Comparison of ENCODE assay signal across 8 cellular contexts in the genomic region with DNA sequence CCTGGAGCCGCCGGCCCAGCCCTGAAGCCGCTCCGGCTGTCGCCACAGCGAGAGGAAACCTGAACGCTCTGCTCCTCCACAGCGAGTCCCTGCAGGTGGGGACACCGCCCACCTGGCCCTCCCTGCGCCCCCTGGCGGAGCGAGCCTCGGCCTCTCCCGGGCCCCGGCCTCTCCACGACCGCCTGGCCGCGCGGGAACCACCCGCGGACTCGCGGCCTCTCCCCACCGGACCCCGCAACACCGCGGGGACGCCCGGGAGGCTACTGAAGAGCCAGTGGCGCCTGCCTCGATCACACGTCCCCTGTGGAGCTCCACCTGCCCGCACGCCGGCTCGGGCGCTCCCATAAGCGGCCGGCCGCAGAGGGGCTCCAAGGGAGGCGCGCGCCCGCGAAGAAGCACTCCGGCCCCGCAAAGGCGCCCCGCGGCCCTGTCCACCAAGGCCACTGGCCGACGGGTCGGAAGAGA.
A peak's percentile ranks its signal among the peaks of the same experiment; 100 is the strongest.
DNase-seq lines count a peak whose midpoint lies in the region; ATAC-seq and TF ChIP-seq lines count a peak whose summit lies in the region.

No MANE protein-coding gene starts in this region.

- WGBS in heart right ventricle, 2 donors, result 8 to 9% methylated on average over 54 of the region's 54 CpGs

- CTCF ChIA-PET in activated naive CD4-positive, alpha-beta T cell treated with anti-CD3 and anti-CD28 coated beads, Interleukin-2, amount 10 ng/mL, durations not matched to agents 7 days and 5 days (lab: Charles Lee), result interaction anchor here (0.8 to 3.9 kb wide), 19 partner anchors 10 to 201 kb away, joined by 3 to 31 read pairs (median 4); a partner anchor contains a TSS

- no peaks in the 10 kb centered on the region for H3K36me3 Mint-ChIP-seq in activated naive CD4-positive, alpha-beta T cell treated with anti-CD3 and anti-CD28 coated beads, Interleukin-2, amount 10 ng/mL, durations not matched to agents 7 days and 5 days

- TF ChIP-seq POLR2A in gastrocnemius medialis (IDR thresholded peaks at IDR 0.05), result no peak

- peaks cover 12% of the 10 kb centered on the region for H3K27me3 Mint-ChIP-seq in activated naive CD4-positive, alpha-beta T cell treated with anti-CD3 and anti-CD28 coated beads, Interleukin-2, amount 10 ng/mL, durations not matched to agents 7 days and 5 days

- H3K27ac Mint-ChIP-seq in activated naive CD4-positive, alpha-beta T cell treated with anti-CD3 and anti-CD28 coated beads, Interleukin-2, amount 10 ng/mL, durations not matched to agents 7 days and 5 days, result peak overlapping the region; percentile 90

- peak overlapping the region; percentile 34 for H3K4me3 ChIP-seq in HAP-1
- no peak overlapping the region for H3K4me3 ChIP-seq in RWPE2 (ENCODE audit: severe bottlenecking)
- H3K4me3 ChIP-seq in heart right ventricle, result peak overlapping the region; percentile 16 to 61 (median 48)
- peak overlapping the region in 1 of 4 donors; percentile 24 for H3K4me3 ChIP-seq in gastrocnemius medialis

- no peaks in the 10 kb centered on the region for H3K9me3 Mint-ChIP-seq in activated naive CD4-positive, alpha-beta T cell treated with anti-CD3 and anti-CD28 coated beads, Interleukin-2, amount 10 ng/mL, durations not matched to agents 7 days and 5 days

- DNase-seq in HAP-1 (ENCODE audit: low spot score in 2 of 2) (peak; percentile 43 to 88), RWPE2 (ENCODE audit: low spot score) (no peak), heart right ventricle (peak; percentile 46 to 77), gastrocnemius medialis (no peak), DMS 273 treated with DMSO at 0.1 percent for 48 hours (lab: John Stamatoyannopoulos, UW) (no peak)
- peak; percentile 89 for DNase-seq in activated naive CD4-positive, alpha-beta T cell treated with anti-CD3 and anti-CD28 coated beads, Interleukin-2, amount 10 ng/mL, durations not matched to agents 7 days and 5 days

- TF ChIP-seq CTCF in 22Rv1 (IDR thresholded peaks at IDR 0.05) (peak; percentile 99), RWPE2 (IDR thresholded peaks at IDR 0.05; ENCODE audit: poor library complexity, severe bottlenecking) (peak; percentile 76), heart right ventricle (IDR thresholded peaks at IDR 0.05) (peak; percentile 62 to 88 (median 79)), gastrocnemius medialis (IDR thresholded peaks at IDR 0.05 in 4 of 5, conservative IDR thresholded peaks at IDR 0.05 in 1 of 5) (peak in 4 of 5 experiments; percentile 46 to 50 (median 48))

- intact Hi-C loops in heart right ventricle (cut with DNase I), result loop anchor here in 7 of 10 donors (1.0 to 10.0 kb wide), 5 partner anchors 91 to 196 kb away; a partner anchor contains a TSS
- intact Hi-C loops in gastrocnemius medialis (cut with DNase I; ENCODE audit: low total_unique reads), result no loop called here

- H3K9me3 ChIP-seq in HAP-1, result no peaks in the 10 kb centered on the region
- no peaks in the 10 kb centered on the region for H3K9me3 ChIP-seq in RWPE2 (ENCODE audit: severe bottlenecking)
- H3K9me3 ChIP-seq in heart right ventricle, result no peaks in the 10 kb centered on the region
- H3K9me3 ChIP-seq in gastrocnemius medialis, result no peaks in the 10 kb centered on the region

- H3K4me1 ChIP-seq in HAP-1 (peaks cover 2% of the 10 kb centered on the region; the same call in 1 of the 2 replicates), RWPE2 (ENCODE audit: insufficient read depth, poor library complexity, severe bottlenecking) (no peaks in the 10 kb centered on the region), heart right ventricle (peaks cover 0 to 35% (median 23%) of the 10 kb centered on the region in 9 donors), gastrocnemius medialis (no peaks in the 10 kb centered on the region)

- H3K27me3 ChIP-seq in HAP-1 (ENCODE audit: low read depth) (peaks cover 7% of the 10 kb centered on the region), RWPE2 (ENCODE audit: insufficient read depth, poor library complexity, severe bottlenecking) (peaks cover 50% of the 10 kb centered on the region), heart right ventricle (peaks cover 0 to 60% (median 3%) of the 10 kb centered on the region in 7 donors), gastrocnemius medialis (no peaks in the 10 kb centered on the region)

- H3K4me1 Mint-ChIP-seq in activated naive CD4-positive, alpha-beta T cell treated with anti-CD3 and anti-CD28 coated beads, Interleukin-2, amount 10 ng/mL, durations not matched to agents 7 days and 5 days, result peaks cover 48% of the 10 kb centered on the region

- peak overlapping the region; percentile 49 for H3K4me3 Mint-ChIP-seq in activated naive CD4-positive, alpha-beta T cell treated with anti-CD3 and anti-CD28 coated beads, Interleukin-2, amount 10 ng/mL, durations not matched to agents 7 days and 5 days

- H3K36me3 ChIP-seq in HAP-1 (replicated peaks) (no peaks in the 10 kb centered on the region), RWPE2 (ENCODE audit: low read depth) (no peaks in the 10 kb centered on the region), heart right ventricle (no peaks in the 10 kb centered on the region), gastrocnemius medialis (no peaks in the 10 kb centered on the region)

- no peak overlapping the region for H3K27ac ChIP-seq in 22Rv1
- no peak overlapping the region for H3K27ac ChIP-seq in RWPE2 (ENCODE audit: poor library complexity, severe bottlenecking)
- peak overlapping the region in 4 of 10 donors; percentile 22 to 45 (median 42) for H3K27ac ChIP-seq in heart right ventricle
- H3K27ac ChIP-seq in gastrocnemius medialis, result no peak overlapping the region

- ATAC-seq in RWPE2 (ENCODE audit: low read depth) (peak; percentile 93), heart right ventricle (peak; percentile 75 to 91 (median 86)), gastrocnemius medialis (no peak), HG03280 (IDR thresholded peaks at IDR 0.05; ENCODE audit: unreplicated experiment) (no peak)

- in situ Hi-C loops in HAP-1 (cut with MboI; ENCODE audit: low sequenced_read_pairs), result no loop called here
- in situ Hi-C loops in gastrocnemius medialis (cut with MboI; ENCODE audit: low sequenced_read_pairs in 4 of 4), result loop anchor here in 2 of 4 donors (25.0 kb wide), 2 partner anchors 98 to 198 kb away; a partner anchor contains a TSS

Comparison
In these comparisons a context has a peak if more than half of its experiments do, and no peak if none do; other contexts are left out.
1. CTCF ChIP-seq: peak in every context shown above with its lines; median percentile 99 in 22Rv1; 79 in heart right ventricle; 76 in RWPE2; 48 in gastrocnemius medialis.
2. DNase-seq: peak in HAP-1 (2 of 2), activated naive CD4-positive, alpha-beta T cell treated with anti-CD3 and anti-CD28 coated beads, Interleukin-2, amount 10 ng/mL, durations not matched to agents 7 days and 5 days (single experiment) and heart right ventricle (2 of 2); none in RWPE2 (single experiment), gastrocnemius medialis (0 of 2) and DMS 273 treated with DMSO at 0.1 percent for 48 hours (single experiment).
3. ATAC-seq: peak in RWPE2 (single experiment) and heart right ventricle (8 of 8); none in gastrocnemius medialis (0 of 2) and HG03280 (single experiment).